In the genomic region with DNA sequence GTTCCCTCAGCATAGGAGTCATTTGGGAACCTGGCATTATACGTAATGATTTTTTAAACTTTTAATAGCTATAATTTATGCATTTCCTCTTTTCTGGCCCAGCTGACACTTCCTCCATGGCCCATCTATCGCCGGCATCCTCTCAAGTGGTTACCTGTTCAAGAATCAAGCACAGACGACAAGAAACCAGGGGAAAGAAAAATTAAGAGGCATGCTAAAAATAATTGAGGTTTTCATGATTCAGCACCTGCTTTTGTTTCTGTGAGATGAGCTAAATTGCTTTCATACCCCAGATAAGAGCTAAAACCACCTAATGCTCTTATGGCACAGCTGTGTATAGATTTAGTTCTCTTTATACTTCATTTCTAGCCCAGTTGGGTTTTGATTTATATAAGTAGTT, we compare ENCODE assay signal across 11 cellular contexts. TPM values are rescaled to one million over a fixed set of nuclear protein-coding genes. Genes with fewer than 3 reads are reported as not detected.
DNase-seq lines count a peak whose midpoint lies in the region; ATAC-seq and TF ChIP-seq lines count a peak whose summit lies in the region.
"Had no signal": no experiment of that assay in that cellular context is flagged by ENCODE, and none has a peak within 500 bp of the region (broad histone marks: within the 10 kb centered on the region; RNA-seq: fewer than 3 reads in every experiment).

No MANE protein-coding gene starts in this region.

- peaks cover 0 to 30% of the 10 kb centered on the region in 2 donors for H3K36me3 Mint-ChIP-seq in CD4-positive, alpha-beta memory T cell
- H3K36me3 Mint-ChIP-seq in activated naive CD8-positive, alpha-beta T cell treated with anti-CD3 and anti-CD28 coated beads for 36 hours, result peaks cover 26% of the 10 kb centered on the region
- H3K36me3 Mint-ChIP-seq in mesothelial cell of epicardium, result peaks cover 5% of the 10 kb centered on the region

- no peaks in the 10 kb centered on the region for H3K27me3 ChIP-seq in CD4-positive, alpha-beta memory T cell (ENCODE audit: insufficient read depth, low read length)
- no peaks in the 10 kb centered on the region for H3K27me3 ChIP-seq in HL-60 (ENCODE audit: insufficient read depth, poor library complexity, severe bottlenecking)
- no peaks in the 10 kb centered on the region for H3K27me3 ChIP-seq in uterus

- H3K27ac Mint-ChIP-seq in CD4-positive, alpha-beta memory T cell, result peak overlapping the region; percentile 64 to 99 (median 86)
- H3K27ac Mint-ChIP-seq in activated naive CD8-positive, alpha-beta T cell treated with anti-CD3 and anti-CD28 coated beads for 36 hours, result peak overlapping the region; percentile 68
- no peak overlapping the region for H3K27ac Mint-ChIP-seq in mesothelial cell of epicardium

- TF ChIP-seq POLR2A in uterus (IDR thresholded peaks at IDR 0.05), result no peak

- no peak for ATAC-seq in GM18909 (IDR thresholded peaks at IDR 0.05; ENCODE audit: poor library complexity, unreplicated experiment)

- POLR2A ChIA-PET in CD4-positive, alpha-beta memory T cell (lab: Charles Lee; ENCODE audit: partially characterized antibody), result interaction anchor here (3.6 kb wide), 1 partner anchor 22 kb away, joined by 26 read pairs; a partner anchor contains a TSS

- H3K4me1 Mint-ChIP-seq in CD4-positive, alpha-beta memory T cell, result peaks cover 16 to 41% (median 27%) of the 10 kb centered on the region in 4 donors
- peaks cover 26% of the 10 kb centered on the region for H3K4me1 Mint-ChIP-seq in activated naive CD8-positive, alpha-beta T cell treated with anti-CD3 and anti-CD28 coated beads for 36 hours
- peaks cover 28% of the 10 kb centered on the region for H3K4me1 Mint-ChIP-seq in mesothelial cell of epicardium

- H3K4me3 ChIP-seq in CD4-positive, alpha-beta memory T cell (ENCODE audit: low read length in 2 of 2), result peak overlapping the region in 1 of 2 donors; percentile 8
- H3K4me3 ChIP-seq in HL-60 (replicated peaks; ENCODE audit: insufficient read depth, low read length) (peak overlapping the region; percentile 76), uterus (no peak overlapping the region)

- peaks cover 18% of the 10 kb centered on the region for H3K36me3 ChIP-seq in CD4-positive, alpha-beta memory T cell (ENCODE audit: insufficient read depth, low read length)
- H3K36me3 ChIP-seq in uterus, result no peaks in the 10 kb centered on the region

- TF ChIP-seq CTCF in HL-60 (IDR thresholded peaks at IDR 0.05; ENCODE audit: insufficient read depth, low read length), result no peak
- TF ChIP-seq CTCF in mesothelial cell of epicardium (IDR thresholded peaks at IDR 0.05; ENCODE audit: unreplicated experiment), result no peak
- no peak for TF ChIP-seq CTCF in uterus (IDR thresholded peaks at IDR 0.05)

- peak overlapping the region; percentile 5 for H3K27ac ChIP-seq in CD4-positive, alpha-beta memory T cell (ENCODE audit: low read depth, low read length)
- H3K27ac ChIP-seq in HL-60 (replicated peaks), result peak overlapping the region; percentile 90; the same call in 1 of the 2 replicates
- H3K27ac ChIP-seq in uterus, result no peak overlapping the region

- no peaks in the 10 kb centered on the region for H3K9me3 ChIP-seq in CD4-positive, alpha-beta memory T cell (ENCODE audit: control insufficient read depth in 1 of 2, low read length in 2 of 2)
- no peaks in the 10 kb centered on the region for H3K9me3 ChIP-seq in uterus

- H3K27me3 Mint-ChIP-seq in CD4-positive, alpha-beta memory T cell, result no peaks in the 10 kb centered on the region
- H3K27me3 Mint-ChIP-seq in activated naive CD8-positive, alpha-beta T cell treated with anti-CD3 and anti-CD28 coated beads for 36 hours, result no peaks in the 10 kb centered on the region
- no peaks in the 10 kb centered on the region for H3K27me3 Mint-ChIP-seq in mesothelial cell of epicardium (ENCODE audit: low read depth)

- no peaks in the 10 kb centered on the region for H3K9me3 Mint-ChIP-seq in CD4-positive, alpha-beta memory T cell
- H3K9me3 Mint-ChIP-seq in activated naive CD8-positive, alpha-beta T cell treated with anti-CD3 and anti-CD28 coated beads for 36 hours, result no peaks in the 10 kb centered on the region
- H3K9me3 Mint-ChIP-seq in mesothelial cell of epicardium, result no peaks in the 10 kb centered on the region

- CTCF ChIA-PET in CD4-positive, alpha-beta memory T cell (lab: Charles Lee; ENCODE audit: partially characterized antibody), result no interaction called here

- H3K4me1 ChIP-seq in CD4-positive, alpha-beta memory T cell (ENCODE audit: insufficient read depth, low read length), result peaks cover 39% of the 10 kb centered on the region
- peaks cover 7 to 16% of the 10 kb centered on the region in 2 donors for H3K4me1 ChIP-seq in uterus

- intact Hi-C loops in CD4-positive, alpha-beta memory T cell (cut with micrococcal nuclease), result loop anchor here (2.0 kb wide), 1 partner anchor 63 kb away; a partner anchor contains a TSS
- intact Hi-C loops in uterus (cut with DNase I; ENCODE audit: low total_unique reads), result no loop called here

- peak overlapping the region; percentile 52 to 84 (median 68) for H3K4me3 Mint-ChIP-seq in CD4-positive, alpha-beta memory T cell
- H3K4me3 Mint-ChIP-seq in activated naive CD8-positive, alpha-beta T cell treated with anti-CD3 and anti-CD28 coated beads for 36 hours, result peak overlapping the region; percentile 98
- H3K4me3 Mint-ChIP-seq in mesothelial cell of epicardium, result peak overlapping the region; percentile 56

- DNase-seq in CD4-positive, alpha-beta memory T cell, result no peak
- DNase-seq in HL-60 (ENCODE audit: low read depth in 1 of 2, low spot score in 1 of 2), result no peak
- DNase-seq in activated naive CD8-positive, alpha-beta T cell treated with anti-CD3 and anti-CD28 coated beads for 36 hours, result no peak
- DNase-seq in mesothelial cell of epicardium (ENCODE audit: low spot score in 2 of 2, unreplicated experiment in 2 of 2), result no peak
- DNase-seq in anterior cingulate cortex (lab: John Stamatoyannopoulos, UW), result no peak
- DNase-seq in NCI-H748 (lab: John Stamatoyannopoulos, UW; ENCODE audit: unreplicated experiment), result no peak
- no peak for DNase-seq in uterus
- DNase-seq: EL; Right ventricle myocardium superior; stimulated activated CD4-positive, alpha-beta T cell treated with anti-CD3 and anti-CD28 coated beads, Interleukin-2, amount 100 ng/mL, for 24 hours had no signal

RNA-seq across cellular contexts. Expression of a gene that starts 1.7 kb away (rescaled TPM):
- 10 to 100 TPM; 90.5 to 94.7 TPM for total RNA-seq in CD4-positive, alpha-beta memory T cell
- 100 to 1,000 TPM; 315 to 331 TPM for polyA plus RNA-seq in CD4-positive, alpha-beta memory T cell
- 100 to 1,000 TPM; 129 to 137 TPM for total RNA-seq in activated naive CD8-positive, alpha-beta T cell treated with anti-CD3 and anti-CD28 coated beads for 36 hours
- total RNA-seq in mesothelial cell of epicardium, result 81.9 to 82.7 TPM (median 82.5 TPM) in 3 replicates
- total RNA-seq in uterus, result 10 to 100 TPM in 3 of 4 donors, 1 to 10 TPM in 1; 9.0 to 67.4 (median 59.1) TPM

RNA-seq across cellular contexts. Expression of a gene that starts 2.0 kb away (rescaled TPM):
- 10 to 100 TPM; 49.7 to 49.9 TPM for total RNA-seq in CD4-positive, alpha-beta memory T cell
- polyA plus RNA-seq in CD4-positive, alpha-beta memory T cell, result 10 to 100 TPM; 61.1 to 68.8 TPM
- 10 to 100 TPM; 29.5 to 30.3 TPM for total RNA-seq in activated naive CD8-positive, alpha-beta T cell treated with anti-CD3 and anti-CD28 coated beads for 36 hours
- 73.0 to 79.2 TPM (median 76.2 TPM) in 3 replicates for total RNA-seq in mesothelial cell of epicardium
- total RNA-seq in uterus, result 100 to 1,000 TPM in 1 of 4 donors, 10 to 100 TPM in 2, 1 to 10 TPM in 1; 7.9 to 141 (median 48.9) TPM

RNA-seq across cellular contexts. Expression of a gene that starts 21.8 kb away (rescaled TPM):
- total RNA-seq in CD4-positive, alpha-beta memory T cell, result 10 to 100 TPM; 80.3 to 88.4 TPM
- 10 to 100 TPM; 47.9 to 70.1 TPM for polyA plus RNA-seq in CD4-positive, alpha-beta memory T cell
- total RNA-seq in activated naive CD8-positive, alpha-beta T cell treated with anti-CD3 and anti-CD28 coated beads for 36 hours, result 100 to 1,000 TPM; 245 to 246 TPM
- 105 to 120 TPM (median 116 TPM) in 3 replicates for total RNA-seq in mesothelial cell of epicardium
- 100 to 1,000 TPM in 1 of 4 donors, 10 to 100 TPM in 3; 29.5 to 108 (median 53.9) TPM for total RNA-seq in uterus

RNA-seq across cellular contexts. Expression of a gene that starts 21.9 kb away (rescaled TPM):
- total RNA-seq in CD4-positive, alpha-beta memory T cell, result 10 to 100 TPM; 74.2 to 78.5 TPM
- 10 to 100 TPM; 67.9 to 91.6 TPM for polyA plus RNA-seq in CD4-positive, alpha-beta memory T cell
- 10 to 100 TPM; 61.5 to 62.1 TPM for total RNA-seq in activated naive CD8-positive, alpha-beta T cell treated with anti-CD3 and anti-CD28 coated beads for 36 hours
- total RNA-seq in mesothelial cell of epicardium (90.1 to 92.4 TPM (median 91.2 TPM) in 3 replicates), uterus (100 to 1,000 TPM in 1 of 4 donors, 10 to 100 TPM in 3; 22.5 to 152 (median 56.6) TPM)

Comparison
In these comparisons a context has a peak if more than half of its experiments do, and no peak if none do; other contexts are left out.
1. H3K27ac ChIP-seq: peak in CD4-positive, alpha-beta memory T cell (single experiment) and HL-60 (single experiment); none in uterus (0 of 2).
2. Peak in every context shown above with its lines, with median percentiles within 50 percentile points of each other: H3K4me3 Mint-ChIP-seq.